ENCODE assay signal across 2 cellular contexts in genomic region chr16:11017499-11017898, GRCh38.
TF ChIP-seq lines count a peak whose summit lies in the region.

No MANE protein-coding gene starts in this region.

TF ChIP-seq in HCT116, 20 proteins besides CTCF, POLR2A, EP300 and RAD21:
- TF ChIP-seq CEBPB (IDR thresholded peaks at IDR 0.05; ENCODE audit: low read depth) = no peak
- no peak for TF ChIP-seq CBX3 (IDR thresholded peaks at IDR 0.05; ENCODE audit: low read depth)
- no peak for TF ChIP-seq TCF7L2 (IDR thresholded peaks at IDR 0.05; ENCODE audit: borderline replicate concordance, extremely low read depth, insufficient read depth, insufficient read length)
- no peak for TF ChIP-seq ZNF274 (IDR thresholded peaks at IDR 0.05; ENCODE audit: low read depth, low read length)
- no peak for TF ChIP-seq SIN3A (IDR thresholded peaks at IDR 0.05; ENCODE audit: low read depth)

TF ChIP-seq in GM12878, 131 proteins besides CTCF, POLR2A, EP300 and RAD21:
- TF ChIP-seq NR2F1 (conservative IDR thresholded peaks at IDR 0.05) (no peak), NFXL1 (IDR thresholded peaks at IDR 0.05; ENCODE audit: borderline replicate concordance) (no peak), STAT1 (conservative IDR thresholded peaks at IDR 0.05) (no peak), NR2C1 (IDR thresholded peaks at IDR 0.05) (no peak), ATF3 (IDR thresholded peaks at IDR 0.05; ENCODE audit: borderline replicate concordance, extremely low read depth, low read depth, low read length) (no peak)
